Comparison of ENCODE assay signal across 22 cellular contexts in the genomic region with DNA sequence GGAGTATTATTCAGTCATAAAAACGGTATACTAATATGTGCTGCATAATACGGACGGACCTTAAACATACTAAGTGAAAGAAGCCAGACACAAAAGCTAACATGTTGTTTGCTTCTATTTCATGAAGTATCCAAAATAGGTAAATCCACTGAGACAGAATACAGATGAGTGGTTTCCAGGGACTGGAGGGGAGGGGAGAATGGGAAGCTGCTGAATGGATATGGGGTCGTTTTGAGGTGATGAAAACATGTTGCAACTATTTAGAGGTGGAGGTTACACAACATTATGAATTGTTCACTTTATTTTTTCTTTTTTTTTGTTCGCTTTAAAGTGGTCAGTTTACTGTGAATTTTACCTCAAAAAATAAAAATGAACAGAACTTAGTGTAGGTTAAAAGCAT. TPM values are rescaled to one million over a fixed set of nuclear protein-coding genes. Genes with fewer than 3 reads are reported as not detected.
DNase-seq lines count a peak whose midpoint lies in the region; ATAC-seq, FAIRE-seq and TF ChIP-seq lines count a peak whose summit lies in the region.
"Had no signal": no experiment of that assay in that cellular context is flagged by ENCODE, and none has a peak within 500 bp of the region (broad histone marks: within the 10 kb centered on the region; RNA-seq: fewer than 3 reads in every experiment).

No MANE protein-coding gene starts in this region.

- intact Hi-C loops in HepG2 (cut with micrococcal nuclease; ENCODE audit: unreplicated experiment) = no loop called here
- intact Hi-C loops in right lobe of liver (cut with DNase I) = no loop called here

- no peak for TF ChIP-seq POLR2A in HepG2 (IDR thresholded peaks at IDR 0.05; ENCODE audit: insufficient read depth in 1 of 2, low read depth in 2 of 2, low read length in 2 of 2)
- no peak for TF ChIP-seq POLR2A in right lobe of liver (IDR thresholded peaks at IDR 0.05)

- in situ Hi-C loops in HepG2 (cut with HindIII; ENCODE audit: extremely low pct_ligation_motif_present, low pct_unique_long_range_greater_than_20kb) = no loop called here

- H3K23ac ChIP-seq in mesendoderm (ENCODE audit: low read length) = no peak overlapping the region

- ATAC-seq in HepG2 (no peak), right lobe of liver (no peak), WTC11 (no peak), SK-N-SH treated with all-trans-retinoic acid at 6 μM for 48 hours (no peak), HG02759 (IDR thresholded peaks at IDR 0.05; ENCODE audit: unreplicated experiment) (no peak)
- ATAC-seq in stimulated activated effector memory CD8-positive, alpha-beta T cell treated with anti-CD3 and anti-CD28 coated beads, Interleukin-12 subunit alpha, Interleukin-12 subunit beta, amount 100 ng/mL, for 72 hours = no peak

- H4K5ac ChIP-seq in mesendoderm (ENCODE audit: low read length) = no peak overlapping the region

- no peak overlapping the region for H3K18ac ChIP-seq in mesendoderm (ENCODE audit: low read length)

- no peak for TF ChIP-seq EP300 in HepG2 (IDR thresholded peaks at IDR 0.05; ENCODE audit: low read depth in 2 of 2, low read length in 2 of 2)
- no peak for TF ChIP-seq EP300 in HepG2 (CRISPR knock-in tag; IDR thresholded peaks at IDR 0.05; ENCODE audit: borderline replicate concordance)

- peak overlapping the region; percentile 61 for H3K27ac Mint-ChIP-seq in WTC11
- H3K27ac Mint-ChIP-seq in stimulated activated effector memory CD8-positive, alpha-beta T cell treated with anti-CD3 and anti-CD28 coated beads, Interleukin-12 subunit alpha, Interleukin-12 subunit beta, amount 100 ng/mL, for 72 hours = peak overlapping the region; percentile 73

- CTCF ChIA-PET in HepG2 (lab: Yijun Ruan, JAX; ENCODE audit: low intra/inter-chr PET ratio, low total read pairs) (no interaction called here), WTC11 (lab: Charles Lee) (interaction anchor here (1.6 to 1.8 kb wide), 4 partner anchors 13 to 89 kb away, joined by 5 to 15 read pairs (median 8); no protein-coding TSS in a partner anchor)

- FAIRE-seq in HepG2 (lab: Jason Lieb, UNC) = no peak
- FAIRE-seq: small intestine had no signal

- H4K8ac ChIP-seq in mesendoderm (ENCODE audit: low read depth, low read length) = no peak overlapping the region

- peaks cover 30% of the 10 kb centered on the region for H4K20me1 ChIP-seq in HepG2 (ENCODE audit: insufficient read depth, low read length)

- no peak overlapping the region for H3K56ac ChIP-seq in mesendoderm (ENCODE audit: low read length)

- H2BK15ac ChIP-seq in mesendoderm (replicated peaks; ENCODE audit: low read depth) = no peak overlapping the region

- H3K36me3 ChIP-seq in HepG2 (replicated peaks in 1 of 2; ENCODE audit: control insufficient read depth in 1 of 2, insufficient read depth in 2 of 2, low read length in 2 of 2) (peaks cover 0 to 18% of the 10 kb centered on the region in 2 experiments; a peak in 2 of 5 replicates), right lobe of liver (no peaks in the 10 kb centered on the region), mesendoderm (ENCODE audit: control insufficient read depth, insufficient read depth, low read length) (no peaks in the 10 kb centered on the region)

- POLR2A ChIA-PET in HepG2 (lab: Yijun Ruan, JAX) = no interaction called here
- POLR2A ChIA-PET in WTC11 (lab: Charles Lee) = no interaction called here

- no peak for TF ChIP-seq CTCF in HepG2 (CRISPR knock-in tag; IDR thresholded peaks at IDR 0.05)
- no peak for TF ChIP-seq CTCF in right lobe of liver (IDR thresholded peaks at IDR 0.05)
- no peak for TF ChIP-seq CTCF in WTC11 (IDR thresholded peaks at IDR 0.05)

- H3K79me2 ChIP-seq in HepG2 (ENCODE audit: insufficient read depth, low read length) = peaks cover 78% of the 10 kb centered on the region
- peaks cover 42% of the 10 kb centered on the region for H3K79me2 ChIP-seq in mesendoderm (ENCODE audit: control insufficient read depth, insufficient read depth, low read length)

- no peak overlapping the region for H2BK5ac ChIP-seq in mesendoderm (ENCODE audit: low read length)

- H2AK5ac ChIP-seq in mesendoderm (ENCODE audit: low read length) = no peak overlapping the region

- no peak overlapping the region for H3K4me3 ChIP-seq in HepG2 (replicated peaks in 1 of 3; ENCODE audit: insufficient read depth in 1 of 3, low read depth in 2 of 3, low read length in 3 of 3)
- H3K4me3 ChIP-seq in right lobe of liver = no peak overlapping the region
- no peak overlapping the region for H3K4me3 ChIP-seq in mesendoderm (ENCODE audit: low read length)
- H3K4me3 ChIP-seq: esophagus muscularis mucosa, SJCRH30, suprapubic skin had no signal

- no peaks in the 10 kb centered on the region for H3K9me3 ChIP-seq in HepG2 (ENCODE audit: low read length)
- no peaks in the 10 kb centered on the region for H3K9me3 ChIP-seq in right lobe of liver
- H3K9me3 ChIP-seq: esophagus muscularis mucosa, suprapubic skin had no signal

- no peak for TF ChIP-seq RAD21 in HepG2 (CRISPR knock-in tag; IDR thresholded peaks at IDR 0.05)

- no peak overlapping the region for H2AFZ ChIP-seq in HepG2 (ENCODE audit: low read length)
- H2AFZ ChIP-seq: parathyroid adenoma had no signal

- no peak overlapping the region for H3K4ac ChIP-seq in mesendoderm (ENCODE audit: low read depth, low read length)

- peaks cover 60% of the 10 kb centered on the region for H3K4me1 Mint-ChIP-seq in WTC11
- peaks cover 52% of the 10 kb centered on the region for H3K4me1 Mint-ChIP-seq in stimulated activated effector memory CD8-positive, alpha-beta T cell treated with anti-CD3 and anti-CD28 coated beads, Interleukin-12 subunit alpha, Interleukin-12 subunit beta, amount 100 ng/mL, for 72 hours

- H3K36me3 Mint-ChIP-seq in WTC11 = peaks cover 5% of the 10 kb centered on the region; the same call in 1 of the 2 replicates
- peaks cover 12% of the 10 kb centered on the region for H3K36me3 Mint-ChIP-seq in stimulated activated effector memory CD8-positive, alpha-beta T cell treated with anti-CD3 and anti-CD28 coated beads, Interleukin-12 subunit alpha, Interleukin-12 subunit beta, amount 100 ng/mL, for 72 hours

- H3K4me3 Mint-ChIP-seq in WTC11 = no peak overlapping the region
- peak overlapping the region; percentile 59 for H3K4me3 Mint-ChIP-seq in stimulated activated effector memory CD8-positive, alpha-beta T cell treated with anti-CD3 and anti-CD28 coated beads, Interleukin-12 subunit alpha, Interleukin-12 subunit beta, amount 100 ng/mL, for 72 hours

- H3K4me1 ChIP-seq in HepG2 (ENCODE audit: insufficient read depth, low read length) (0 out of 2 replicates have a peak, but pooled peaks cover 11% of the 10 kb centered on the region), right lobe of liver (no peaks in the 10 kb centered on the region), mesendoderm (ENCODE audit: control insufficient read depth, low read depth, low read length) (no peaks in the 10 kb centered on the region)
- H3K4me1 ChIP-seq: parathyroid adenoma, SJCRH30 had no signal

- DNase-seq in HepG2 (ENCODE audit: low spot score) (no peak), right lobe of liver (no peak), WTC11 (ENCODE audit: low spot score) (no peak), epithelial cell of prostate (ENCODE audit: low read depth, low spot score) (no peak), mesendoderm (no peak)
- DNase-seq in stimulated activated effector memory CD8-positive, alpha-beta T cell treated with anti-CD3 and anti-CD28 coated beads, Interleukin-12 subunit alpha, Interleukin-12 subunit beta, amount 100 ng/mL, for 72 hours (ENCODE audit: low spot score in 2 of 2) = no peak
- DNase-seq: activated CD4-positive, alpha-beta T cell treated with anti-CD3 and anti-CD28 coated beads for 1 hour; activated naive CD8-positive, alpha-beta T cell treated with anti-CD3 and anti-CD28 coated beads, Interleukin-2, amount 10 ng/mL, durations not matched to agents 7 days and 5 days; glutamatergic neuron; GOT3; NCI-H1048; NCI-H2029 treated with DMSO at 0.1 percent for 48 hours; NCI-H446 treated with DMSO at 0.1 percent for 48 hours; small intestine; stimulated activated CD4-positive, alpha-beta T cell treated with anti-CD3 and anti-CD28 coated beads, Interleukin-4, amount 100 ng/mL, for 4 hours; T1000 had no signal

- H3K4me2 ChIP-seq in HepG2 (ENCODE audit: low read depth, low read length) (no peak overlapping the region), mesendoderm (ENCODE audit: low read length) (no peak overlapping the region)

- no peak overlapping the region for H2BK120ac ChIP-seq in mesendoderm (ENCODE audit: low read depth, low read length)

- H3K79me1 ChIP-seq in mesendoderm (ENCODE audit: low read length) = peaks cover 6% of the 10 kb centered on the region

- WGBS in HepG2 (ENCODE audit: low lambda C conversion rate) = 86% methylated on average over 5 of the region's 5 CpGs
- 72% methylated on average over 5 of the region's 5 CpGs for WGBS in right lobe of liver (ENCODE audit: insufficient coverage, low coverage, low lambda C conversion rate, missing lambda C conversion rate)
- WGBS in mesendoderm (ENCODE audit: extremely low coverage, insufficient coverage, low lambda C conversion rate) = no CpG with 5 or more reads among the region's 5 CpGs

- H3K27me3 ChIP-seq in HepG2 (ENCODE audit: control insufficient read depth in 1 of 2, insufficient read depth in 2 of 2, low read length in 2 of 2) (no peaks in the 10 kb centered on the region), right lobe of liver (no peaks in the 10 kb centered on the region), mesendoderm (ENCODE audit: insufficient read depth, low read length, poor library complexity) (no peaks in the 10 kb centered on the region)
- H3K27me3 ChIP-seq: esophagus muscularis mucosa, SJCRH30, suprapubic skin had no signal

- no peaks in the 10 kb centered on the region for H3K27me3 Mint-ChIP-seq in WTC11 (ENCODE audit: low read depth)
- H3K27me3 Mint-ChIP-seq: activated naive CD8-positive, alpha-beta T cell treated with anti-CD3 and anti-CD28 coated beads, Interleukin-2, amount 10 ng/mL, durations not matched to agents 7 days and 5 days had no signal

- no peaks in the 10 kb centered on the region for H3K9me3 Mint-ChIP-seq in WTC11
- H3K9me3 Mint-ChIP-seq in stimulated activated effector memory CD8-positive, alpha-beta T cell treated with anti-CD3 and anti-CD28 coated beads, Interleukin-12 subunit alpha, Interleukin-12 subunit beta, amount 100 ng/mL, for 72 hours = peaks cover 5% of the 10 kb centered on the region
- H3K9me3 Mint-ChIP-seq: activated naive CD8-positive, alpha-beta T cell treated with anti-CD3 and anti-CD28 coated beads, Interleukin-2, amount 10 ng/mL, durations not matched to agents 7 days and 5 days had no signal

- H3K27ac ChIP-seq in HepG2 (ENCODE audit: extremely low read length, insufficient read depth, low read length) (no peak overlapping the region), right lobe of liver (no peak overlapping the region), epithelial cell of prostate (peak overlapping the region; percentile 41), mesendoderm (ENCODE audit: low read depth, low read length) (no peak overlapping the region)
- H3K27ac ChIP-seq: esophagus muscularis mucosa, parathyroid adenoma, SJCRH30, suprapubic skin had no signal

- no peak overlapping the region for H3K9ac ChIP-seq in HepG2 (ENCODE audit: insufficient read depth, low read depth, low read length)
- no peak overlapping the region for H3K9ac ChIP-seq in mesendoderm (ENCODE audit: low read length)
- H3K9ac ChIP-seq: parathyroid adenoma had no signal

- BruUV-seq in HepG2 (replicated peaks; lab: Mats Ljungman, UMichigan) = no TSS peak

RNA-seq across cellular contexts. Expression of a gene that starts 52.9 kb away (rescaled TPM):
- total RNA-seq in HepG2 (2016; rRNA removed; fragmentation: Illumina TruSeq; extraction: Trizol) = 106 and 120 TPM in 2 replicates
- 19.3 and 24.2 TPM in 2 replicates for total RNA-seq in HepG2 (2016; cell fraction: cytosol; rRNA removed; fragmentation: Illumina TruSeq; extraction: Trizol; ENCODE audit: low read depth)
- 113 and 116 TPM in 2 replicates for total RNA-seq in HepG2 (2016; cell fraction: insoluble cytoplasmic fraction; rRNA removed; fragmentation: Illumina TruSeq; extraction: Trizol)
- 40.0 and 43.5 TPM in 2 replicates for total RNA-seq in HepG2 (2016; cell fraction: membrane; rRNA removed; fragmentation: Illumina TruSeq; extraction: Trizol)
- 72.2 and 76.5 TPM in 2 replicates for total RNA-seq in HepG2 (2016; cell fraction: nucleus; rRNA removed; fragmentation: Illumina TruSeq; extraction: Trizol)
- polyA plus RNA-seq in HepG2 (2011; rRNA removed) = 39.0 and 48.2 TPM in 2 replicates
- polyA plus RNA-seq in HepG2 (2011; cell fraction: cytosol; rRNA removed) = 33.3 and 40.9 TPM in 2 replicates
- polyA plus RNA-seq in HepG2 (2011; cell fraction: nucleus; rRNA removed) = 28.6 and 31.9 TPM in 2 replicates
- 98.5 and 102 TPM in 2 replicates for polyA plus RNA-seq in HepG2 (2012)
- polyA plus RNA-seq in HepG2 (2016; cell fraction: cytosol; fragmentation: Illumina TruSeq; extraction: Trizol; ENCODE audit: low read depth) = 18.0 and 27.8 TPM in 2 replicates
- 113 and 118 TPM in 2 replicates for polyA plus RNA-seq in HepG2 (2016; cell fraction: insoluble cytoplasmic fraction; fragmentation: Illumina TruSeq; extraction: Trizol; ENCODE audit: low read depth)
- polyA plus RNA-seq in HepG2 (2016; cell fraction: membrane; fragmentation: Illumina TruSeq; extraction: Trizol; ENCODE audit: low read depth) = 28.6 and 39.1 TPM in 2 replicates
- polyA plus RNA-seq in HepG2 (2016; cell fraction: nucleus; fragmentation: Illumina TruSeq; extraction: Trizol; ENCODE audit: insufficient read depth, low read depth) = 112 and 122 TPM in 2 replicates
- polyA minus RNA-seq in HepG2 (2011; rRNA and poly(A)+ RNA removed; ENCODE audit: low replicate concordance) = 42.7 and 61.6 TPM in 2 replicates
- 82.0 and 98.0 TPM in 2 replicates for polyA minus RNA-seq in HepG2 (2011; cell fraction: cytosol; rRNA and poly(A)+ RNA removed)
- polyA minus RNA-seq in HepG2 (2011; cell fraction: nucleus; rRNA and poly(A)+ RNA removed) = 46.1 and 55.2 TPM in 2 replicates
- 10 to 100 TPM; 41.6 to 95.1 (median 70.6) TPM for total RNA-seq in right lobe of liver
- total RNA-seq in WTC11 (2021) = 127 to 142 TPM (median 132 TPM) in 3 replicates
- 89.5 TPM for polyA plus RNA-seq in mesendoderm (2013, experiment 1 of 2)
- polyA plus RNA-seq in mesendoderm (2013, experiment 2 of 2) = 88.3 TPM
